In genomic region chr16:55944377-55944802, GRCh38 we compare ENCODE assay signal across 8 cellular contexts.
DNase-seq lines count a peak whose midpoint lies in the region; ATAC-seq and TF ChIP-seq lines count a peak whose summit lies in the region.

No MANE protein-coding gene starts in this region.

- no peaks in the 10 kb centered on the region for H3K36me3 ChIP-seq in GM06990 (ENCODE audit: control insufficient read depth, insufficient read depth, low read length)
- no peaks in the 10 kb centered on the region for H3K36me3 ChIP-seq in hepatocyte (replicated peaks; ENCODE audit: insufficient read depth, low read depth)
- no peaks in the 10 kb centered on the region for H3K36me3 ChIP-seq in sigmoid colon

- TF ChIP-seq CTCF in GM06990 (IDR thresholded peaks at IDR 0.05; ENCODE audit: insufficient read depth, low read length, poor library complexity, severe bottlenecking) (peak; percentile 91), astrocyte of the spinal cord (IDR thresholded peaks at IDR 0.05; ENCODE audit: low read depth, low read length) (peak; percentile 99), hepatocyte (IDR thresholded peaks at IDR 0.05; ENCODE audit: poor library complexity) (peak; percentile 88), sigmoid colon (IDR thresholded peaks at IDR 0.05) (peak; percentile 79 to 93 (median 86))

- in situ Hi-C loops in astrocyte of the spinal cord (cut with HindIII; ENCODE audit: low sequenced_read_pairs): no loop called here

- TF ChIP-seq POLR2A in sigmoid colon (IDR thresholded peaks at IDR 0.05): no peak

- H3K4me1 ChIP-seq in hepatocyte (ENCODE audit: insufficient read depth) (no peaks in the 10 kb centered on the region), sigmoid colon (peaks cover 0 to 14% (median 4%) of the 10 kb centered on the region in 4 donors)

- H3K27ac ChIP-seq in hepatocyte (no peak overlapping the region), sigmoid colon (peak overlapping the region in 2 of 4 donors; percentile 4 to 63)

- H3K4me3 ChIP-seq in GM06990 (replicated peaks; ENCODE audit: low read depth, low read length) (no peak overlapping the region), astrocyte of the spinal cord (ENCODE audit: low read depth, low read length) (no peak overlapping the region), hepatocyte (no peak overlapping the region), sigmoid colon (no peak overlapping the region)

- DNase-seq in GM06990 (ENCODE audit: extremely low read depth, insufficient read length) (peak; percentile 3), Kasumi-1 (lab: John Stamatoyannopoulos, UW) (peak; percentile 35), SW480 (ENCODE audit: low spot score) (peak; percentile 23), astrocyte of the spinal cord (ENCODE audit: low read depth, low spot score) (peak; percentile 46), hepatocyte (ENCODE audit: low spot score) (peak; percentile 82), sigmoid colon (peak; percentile 91)

- H2AFZ ChIP-seq in hepatocyte: no peak overlapping the region

- no peaks in the 10 kb centered on the region for H3K79me2 ChIP-seq in hepatocyte

- no peak overlapping the region for H3K4me2 ChIP-seq in hepatocyte

- no peaks in the 10 kb centered on the region for H3K27me3 ChIP-seq in GM06990 (replicated peaks; ENCODE audit: control insufficient read depth, insufficient read depth, low read length)
- H3K27me3 ChIP-seq in hepatocyte: peaks cover 23% of the 10 kb centered on the region
- no peaks in the 10 kb centered on the region for H3K27me3 ChIP-seq in sigmoid colon

- ATAC-seq in HG02884 (IDR thresholded peaks at IDR 0.05; ENCODE audit: unreplicated experiment) (no peak), GM21423 (IDR thresholded peaks at IDR 0.05; ENCODE audit: unreplicated experiment) (no peak)

- no peak for TF ChIP-seq EP300 in sigmoid colon (IDR thresholded peaks at IDR 0.05)

- no peaks in the 10 kb centered on the region for H3K9me3 ChIP-seq in hepatocyte (ENCODE audit: low read depth)
- H3K9me3 ChIP-seq in sigmoid colon: peaks cover 0 to 2% (median 0%) of the 10 kb centered on the region in 4 donors

- intact Hi-C loops in sigmoid colon (cut with DNase I): loop anchor here (1.0 to 10.0 kb wide), 3 partner anchors 374 to 510 kb away; partner anchors contain the start of genes NUDT21 and OGFOD1

- no peaks in the 10 kb centered on the region for H3K9me2 ChIP-seq in hepatocyte (replicated peaks; ENCODE audit: insufficient read depth)

- no peaks in the 10 kb centered on the region for H4K20me1 ChIP-seq in hepatocyte (ENCODE audit: insufficient read depth, poor library complexity, severe bottlenecking)

- 45% methylated on average over 8 of the region's 8 CpGs for WGBS in hepatocyte (ENCODE audit: low lambda C conversion rate, missing lambda C conversion rate)
- WGBS in sigmoid colon, 2 donors: 42 to 43% methylated on average over 8 of the region's 8 CpGs

Comparison
In these comparisons a context has a peak if more than half of its experiments do, and no peak if none do; other contexts are left out.
1. DNase-seq: peak in every context shown above with its lines; median percentile 91 in sigmoid colon; 82 in hepatocyte; 46 in astrocyte of the spinal cord; 35 in Kasumi-1; 23 in SW480; 3 in GM06990.